In the genomic region with DNA sequence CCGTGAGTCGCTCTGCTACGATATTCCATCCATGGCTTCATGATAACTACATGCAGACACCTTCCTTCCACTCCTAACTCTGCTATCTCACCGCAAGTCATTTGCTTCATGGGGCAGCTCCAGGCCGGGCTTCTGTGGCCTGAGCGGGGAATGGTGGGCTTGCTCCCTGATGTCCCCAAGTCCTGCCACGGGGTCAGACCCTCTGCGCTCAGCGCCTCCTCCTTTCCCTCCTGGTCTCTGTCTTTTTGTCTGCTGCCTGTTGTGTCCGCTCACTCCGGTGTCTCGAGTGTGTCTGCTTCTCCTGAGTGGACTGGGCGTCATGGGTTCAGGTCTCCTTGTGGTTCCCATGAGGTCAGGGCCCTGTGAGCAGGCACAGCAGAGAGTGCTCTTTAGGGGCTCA, we compare ENCODE assay signal across 17 cellular contexts.
A peak's percentile ranks its signal among the peaks of the same experiment; 100 is the strongest.
DNase-seq lines count a peak whose midpoint lies in the region; ATAC-seq and TF ChIP-seq lines count a peak whose summit lies in the region.
"Had no signal": no experiment of that assay in that cellular context is flagged by ENCODE, and none has a peak within 500 bp of the region (broad histone marks: within the 10 kb centered on the region; RNA-seq: fewer than 3 reads in every experiment).

No MANE protein-coding gene starts in this region.

- DNase-seq in H7 (peak; percentile 11), T-helper 17 cell (no peak), mesenteric fat pad (ENCODE audit: low spot score) (peak; percentile 83), posterior vena cava (ENCODE audit: low spot score) (peak; percentile 59), progenitor cell of endocrine pancreas (ENCODE audit: low spot score, unreplicated experiment) (no peak), mesothelial cell of epicardium (ENCODE audit: low spot score in 2 of 2, unreplicated experiment in 2 of 2) (no peak)
- DNase-seq: ACHN; BE2C; C1 segment of cervical spinal cord; Caco-2; CD4-positive, alpha-beta T cell; DMS153; DMS79 treated with DMSO at 0.1 percent for 48 hours; GF-D8; HCEC 1CT; KG1 had no signal

- no peaks in the 10 kb centered on the region for H3K9me3 Mint-ChIP-seq in progenitor cell of endocrine pancreas (ENCODE audit: low read depth)
- no peaks in the 10 kb centered on the region for H3K9me3 Mint-ChIP-seq in mesothelial cell of epicardium
- H3K9me3 Mint-ChIP-seq: CD4-positive, alpha-beta T cell had no signal

- ATAC-seq in T-helper 17 cell, result no peak
- no peak for ATAC-seq in HG02588 (IDR thresholded peaks at IDR 0.05; ENCODE audit: unreplicated experiment)

- intact Hi-C loops in posterior vena cava (cut with DNase I), result no loop called here

- H3K4me3 Mint-ChIP-seq in T-helper 17 cell (no peak overlapping the region), progenitor cell of endocrine pancreas (ENCODE audit: low read depth) (no peak overlapping the region), mesothelial cell of epicardium (no peak overlapping the region)
- H3K4me3 Mint-ChIP-seq: CD4-positive, alpha-beta T cell had no signal

- no peak overlapping the region for H3K4me3 ChIP-seq in H7 (ENCODE audit: insufficient read depth, low read depth, low read length)

- peaks cover 17% of the 10 kb centered on the region for H3K27me3 Mint-ChIP-seq in T-helper 17 cell
- H3K27me3 Mint-ChIP-seq in progenitor cell of endocrine pancreas, result peaks cover 20% of the 10 kb centered on the region
- peaks cover 23% of the 10 kb centered on the region for H3K27me3 Mint-ChIP-seq in mesothelial cell of epicardium (ENCODE audit: low read depth)

- no peaks in the 10 kb centered on the region for H3K9me3 ChIP-seq in T-helper 17 cell (ENCODE audit: control insufficient read depth, low read length, poor library complexity, severe bottlenecking)
- H3K9me3 ChIP-seq: BE2C, Caco-2 had no signal

- TF ChIP-seq CTCF in progenitor cell of endocrine pancreas (IDR thresholded peaks at IDR 0.05; ENCODE audit: unreplicated experiment) (no peak), mesothelial cell of epicardium (IDR thresholded peaks at IDR 0.05; ENCODE audit: unreplicated experiment) (no peak)

- no peaks in the 10 kb centered on the region for H3K27me3 ChIP-seq in H7 (ENCODE audit: control insufficient read depth, insufficient read depth, low read length)
- H3K27me3 ChIP-seq: BE2C had no signal

- H3K36me3 Mint-ChIP-seq in T-helper 17 cell (ENCODE audit: low read depth), result no peaks in the 10 kb centered on the region
- no peaks in the 10 kb centered on the region for H3K36me3 Mint-ChIP-seq in progenitor cell of endocrine pancreas (ENCODE audit: insufficient read depth)
- no peaks in the 10 kb centered on the region for H3K36me3 Mint-ChIP-seq in mesothelial cell of epicardium

- H3K4me1 Mint-ChIP-seq in T-helper 17 cell (peaks cover 2% of the 10 kb centered on the region), progenitor cell of endocrine pancreas (ENCODE audit: low read depth) (no peaks in the 10 kb centered on the region), mesothelial cell of epicardium (no peaks in the 10 kb centered on the region)

- H3K27ac Mint-ChIP-seq in T-helper 17 cell, result peak overlapping the region; percentile 85
- H3K27ac Mint-ChIP-seq in progenitor cell of endocrine pancreas, result no peak overlapping the region
- H3K27ac Mint-ChIP-seq in mesothelial cell of epicardium, result no peak overlapping the region
- H3K27ac Mint-ChIP-seq: CD4-positive, alpha-beta T cell had no signal

- H3K36me3 ChIP-seq in H7 (replicated peaks; ENCODE audit: control insufficient read depth, insufficient read depth, low read length), result no peaks in the 10 kb centered on the region
- H3K36me3 ChIP-seq: BE2C had no signal

Comparison
In these comparisons a context has a peak if more than half of its experiments do, and no peak if none do; other contexts are left out.
1. DNase-seq: peak in H7 (single experiment), mesenteric fat pad (single experiment) and posterior vena cava (single experiment); none in T-helper 17 cell (0 of 3), progenitor cell of endocrine pancreas (single experiment) and mesothelial cell of epicardium (0 of 2).